Comparison of ENCODE assay signal across 8 cellular contexts in the genomic region with DNA sequence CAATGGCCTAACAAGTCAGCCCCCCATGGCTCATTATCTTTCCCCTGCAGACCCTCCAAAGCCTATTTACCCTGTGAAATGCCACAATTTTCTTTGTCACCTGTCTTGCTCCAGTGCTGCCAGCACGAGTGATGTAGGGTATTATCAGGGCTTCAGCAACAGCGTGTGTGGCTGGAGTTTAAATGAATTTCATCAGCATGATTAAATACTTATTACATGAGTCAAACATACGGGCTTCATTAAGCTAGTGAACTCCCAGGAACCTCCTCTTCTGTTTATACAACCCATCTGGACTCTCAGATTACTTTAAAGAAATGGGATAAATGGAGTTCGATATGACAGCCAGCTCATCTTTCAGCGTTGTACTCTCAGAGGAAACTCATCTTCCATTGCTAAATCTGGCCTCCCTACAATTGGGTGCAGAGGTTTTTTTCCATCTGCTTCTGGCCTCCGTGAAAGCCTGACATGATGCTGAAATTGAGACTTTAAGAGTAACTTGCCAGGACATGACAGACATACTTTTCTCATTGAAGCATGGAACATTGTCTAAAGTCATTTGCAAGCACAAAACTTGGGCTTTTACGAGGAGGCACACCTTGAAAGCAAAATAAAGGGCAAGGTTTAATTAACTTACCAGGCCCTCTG.
A peak's percentile ranks its signal among the peaks of the same experiment; 100 is the strongest.
DNase-seq lines count a peak whose midpoint lies in the region; ATAC-seq, FAIRE-seq and TF ChIP-seq lines count a peak whose summit lies in the region.

No MANE protein-coding gene starts in this region.

- POLR2A ChIA-PET in activated CD4-positive, alpha-beta T cell treated with anti-CD3 and anti-CD28 coated beads for 36 hours (lab: Charles Lee), result no interaction called here

- no peaks in the 10 kb centered on the region for H3K4me1 ChIP-seq in left lung
- H3K4me1 ChIP-seq in transverse colon, result no peaks in the 10 kb centered on the region
- no peaks in the 10 kb centered on the region for H3K4me1 ChIP-seq in small intestine (ENCODE audit: control insufficient read depth in 2 of 2, insufficient read depth in 1 of 2, low read depth in 1 of 2, low read length in 1 of 2)

- 59 to 60% methylated on average over 1 to 7 of the region's 7 CpGs for WGBS in transverse colon (ENCODE audit: low coverage in 1 of 2), 2 donors
- 51 to 62% (median 57%) methylated on average over 7 of the region's 7 CpGs for WGBS in small intestine, 3 donors

- peak overlapping the region in 2 of 5 experiments; percentile 29 to 47 for H3K4me3 Mint-ChIP-seq in brain
- no peak overlapping the region for H3K4me3 Mint-ChIP-seq in activated CD4-positive, alpha-beta T cell treated with anti-CD3 and anti-CD28 coated beads for 36 hours

- H3K4me3 ChIP-seq in left lung (no peak overlapping the region), transverse colon (no peak overlapping the region), small intestine (ENCODE audit: low read depth in 1 of 2, low read length in 2 of 2) (no peak overlapping the region)

- intact Hi-C loops in left lung (cut with DNase I), result no loop called here
- intact Hi-C loops in transverse colon (cut with DNase I; ENCODE audit: low total_unique reads), result no loop called here
- intact Hi-C loops in activated CD4-positive, alpha-beta T cell treated with anti-CD3 and anti-CD28 coated beads for 36 hours (cut with DNase I, micrococcal nuclease), result no loop called here

- H3K36me3 ChIP-seq in left lung (no peaks in the 10 kb centered on the region), transverse colon (no peaks in the 10 kb centered on the region), small intestine (ENCODE audit: control insufficient read depth in 2 of 2, insufficient read depth in 2 of 2, low read length in 2 of 2) (no peaks in the 10 kb centered on the region)

- ATAC-seq in left lung, result peak; percentile 71
- no peak for ATAC-seq in activated CD4-positive, alpha-beta T cell treated with anti-CD3 and anti-CD28 coated beads for 36 hours

- peak overlapping the region; percentile 30 to 95 (median 78) for H3K27ac Mint-ChIP-seq in brain
- H3K27ac Mint-ChIP-seq in activated CD4-positive, alpha-beta T cell treated with anti-CD3 and anti-CD28 coated beads for 36 hours, result no peak overlapping the region

- in situ Hi-C loops in transverse colon (cut with MboI; ENCODE audit: low pct_ligation_motif_present in 1 of 4, low pct_unique_long_range_greater_than_20kb in 1 of 4, low sequenced_read_pairs in 3 of 4), result no loop called here

- TF ChIP-seq CTCF in brain (conservative IDR thresholded peaks at IDR 0.05) (no peak), left lung (IDR thresholded peaks at IDR 0.05) (no peak), transverse colon (IDR thresholded peaks at IDR 0.05) (no peak)

- H3K27ac ChIP-seq in left lung (peak overlapping the region in 1 of 2 donors; percentile 37), transverse colon (peak overlapping the region; percentile 49 to 65 (median 56)), small intestine (ENCODE audit: low read depth in 1 of 2, low read length in 1 of 2) (peak overlapping the region in 1 of 2 donors; percentile 76)

- peaks cover 20% of the 10 kb centered on the region for H3K36me3 Mint-ChIP-seq in brain
- no peaks in the 10 kb centered on the region for H3K36me3 Mint-ChIP-seq in activated CD4-positive, alpha-beta T cell treated with anti-CD3 and anti-CD28 coated beads for 36 hours (ENCODE audit: low read depth)

- CTCF ChIA-PET in activated CD4-positive, alpha-beta T cell treated with anti-CD3 and anti-CD28 coated beads for 36 hours (lab: Charles Lee), result interaction anchor here (1.6 kb wide), 1 partner anchor 10 kb away, joined by 5 read pairs; no protein-coding TSS in a partner anchor

- peaks cover 49% of the 10 kb centered on the region for H3K4me1 Mint-ChIP-seq in brain
- H3K4me1 Mint-ChIP-seq in activated CD4-positive, alpha-beta T cell treated with anti-CD3 and anti-CD28 coated beads for 36 hours, result no peaks in the 10 kb centered on the region

- no peak for TF ChIP-seq EP300 in transverse colon (IDR thresholded peaks at IDR 0.05; ENCODE audit: low read depth)

- DNase-seq in NCI-H1105 (lab: John Stamatoyannopoulos, UW), result peak; percentile 96
- DNase-seq in left lung, result no peak
- DNase-seq in transverse colon, result no peak
- no peak for DNase-seq in NCI-H2029 treated with DMSO at 0.1 percent for 48 hours (lab: John Stamatoyannopoulos, UW)
- no peak for DNase-seq in germinal center (ENCODE audit: low spot score)
- DNase-seq in small intestine, result no peak
- no peak for DNase-seq in activated CD4-positive, alpha-beta T cell treated with anti-CD3 and anti-CD28 coated beads for 36 hours

- no peaks in the 10 kb centered on the region for H3K27me3 ChIP-seq in left lung
- H3K27me3 ChIP-seq in transverse colon, result no peaks in the 10 kb centered on the region
- no peaks in the 10 kb centered on the region for H3K27me3 ChIP-seq in small intestine (ENCODE audit: control insufficient read depth in 2 of 2, insufficient read depth in 2 of 2, low read length in 2 of 2)

- peaks cover 26 to 41% (median 33%) of the 10 kb centered on the region in 5 experiments for H3K9me3 Mint-ChIP-seq in brain
- peaks cover 19% of the 10 kb centered on the region for H3K9me3 Mint-ChIP-seq in activated CD4-positive, alpha-beta T cell treated with anti-CD3 and anti-CD28 coated beads for 36 hours (ENCODE audit: low read depth)

- TF ChIP-seq POLR2A in transverse colon (IDR thresholded peaks at IDR 0.05), result no peak

- no peak for FAIRE-seq in small intestine (lab: Jason Lieb, UNC)

- H3K9me3 ChIP-seq in left lung (peaks cover 0 to 21% of the 10 kb centered on the region in 2 donors), transverse colon (no peaks in the 10 kb centered on the region), small intestine (ENCODE audit: control insufficient read depth, low read depth) (no peaks in the 10 kb centered on the region)

- peaks cover 8% of the 10 kb centered on the region for H3K27me3 Mint-ChIP-seq in brain
- H3K27me3 Mint-ChIP-seq in activated CD4-positive, alpha-beta T cell treated with anti-CD3 and anti-CD28 coated beads for 36 hours, result peaks cover 12% of the 10 kb centered on the region
